24 cellular contexts compared by ENCODE assay signal in genomic region chr7:125572414-125572813, GRCh38.
"Had no signal": no experiment of that assay in that cellular context is flagged by ENCODE, and none has a peak within 500 bp of the region (broad histone marks: within the 10 kb centered on the region; RNA-seq: fewer than 3 reads in every experiment).

No MANE protein-coding gene starts in this region.

- H3K9me3 ChIP-seq: esophagus squamous epithelium, gastrocnemius medialis, lower lobe of right lung had no signal

- H3K4me3 ChIP-seq: esophagus squamous epithelium, gastrocnemius medialis, heart right ventricle, left lung, lower lobe of right lung, mucosa of descending colon had no signal

- DNase-seq: cortex of kidney; effector CD8-positive, alpha-beta T cell; effector memory CD8-positive, alpha-beta T cell; endodermal cell; erythroblast; esophagus squamous epithelium; foreskin fibroblast; foreskin melanocyte; gastrocnemius medialis; glutamatergic neuron; head of caudate nucleus; heart right ventricle; hippocampal formation; left cardiac atrium; left lung; left ventricle myocardium superior; lower lobe of right lung; mesenchymal stem cell; mucosa of descending colon; naive B cell had no signal

- FAIRE-seq: endometrium, islet of Langerhans, keratinocyte had no signal

- H3K27me3 ChIP-seq: esophagus squamous epithelium, gastrocnemius medialis, heart right ventricle, left lung had no signal

- H3K27ac ChIP-seq: epithelial cell of prostate, esophagus squamous epithelium, gastrocnemius medialis, heart right ventricle, left lung, lower lobe of right lung had no signal

- H3K36me3 ChIP-seq: esophagus squamous epithelium, gastrocnemius medialis, heart right ventricle, left lung, lower lobe of right lung had no signal
